ENCODE assay signal across 8 cellular contexts in the genomic region with DNA sequence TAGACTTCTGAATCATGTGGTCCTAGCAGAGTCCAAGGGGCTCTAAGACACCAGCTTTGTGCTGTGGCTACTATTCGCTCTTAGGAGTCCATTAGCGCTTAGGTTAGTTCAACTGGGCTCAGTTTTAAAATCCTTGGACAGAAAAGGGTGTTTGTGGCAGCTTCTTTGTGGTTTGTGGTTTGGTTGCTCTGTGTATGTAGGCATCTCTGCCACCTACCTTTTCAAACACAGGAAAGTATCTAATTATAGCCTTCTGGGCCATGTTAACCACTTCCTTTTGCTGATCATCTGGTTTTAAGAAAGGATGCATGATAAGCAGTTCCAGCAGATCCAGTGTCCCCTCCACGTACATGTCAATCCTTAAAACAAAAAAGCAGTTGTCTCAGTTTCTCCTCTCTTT. TPM values are rescaled to one million over a fixed set of nuclear protein-coding genes. Genes with fewer than 3 reads are reported as not detected.
DNase-seq lines count a peak whose midpoint lies in the region; ATAC-seq and FAIRE-seq lines count a peak whose summit lies in the region.

No MANE protein-coding gene starts in this region.

- peak overlapping the region; percentile 54 for H3K4me3 Mint-ChIP-seq in T-helper 2 cell treated with Interferon-gamma antibody and Interleukin-4, amounts not matched to agents 5 μg/mL and 100 μg/mL, for 36 hours

- H3K27ac Mint-ChIP-seq in T-helper 2 cell treated with Interferon-gamma antibody and Interleukin-4, amounts not matched to agents 5 μg/mL and 100 μg/mL, for 36 hours = peak overlapping the region; percentile 42

- peaks cover 13% of the 10 kb centered on the region for H3K36me3 Mint-ChIP-seq in T-helper 2 cell treated with Interferon-gamma antibody and Interleukin-4, amounts not matched to agents 5 μg/mL and 100 μg/mL, for 36 hours (ENCODE audit: low read depth)

- no peaks in the 10 kb centered on the region for H3K27me3 Mint-ChIP-seq in T-helper 2 cell treated with Interferon-gamma antibody and Interleukin-4, amounts not matched to agents 5 μg/mL and 100 μg/mL, for 36 hours (ENCODE audit: low read depth)

- peak; percentile 27 for DNase-seq in SIG-M5 treated with dmso at 0.1 percent for 504 hours (lab: John Stamatoyannopoulos, UW; ENCODE audit: unreplicated experiment)
- DNase-seq in SIG-M5 (lab: John Stamatoyannopoulos, UW) = no peak
- DNase-seq in T-helper 2 cell treated with Interferon-gamma antibody and Interleukin-4, amounts not matched to agents 5 μg/mL and 100 μg/mL, for 36 hours (ENCODE audit: low spot score) = peak; percentile 73
- DNase-seq in stimulated activated CD8-positive, alpha-beta memory T cell treated with anti-CD3 and anti-CD28 coated beads, Interleukin-15, amount 100 ng/mL, for 48 hours (ENCODE audit: low read depth in 2 of 2) = peak; percentile 4 to 31
- no peak for DNase-seq in NCI-H1694 treated with DMSO at 0.1 percent for 48 hours (lab: John Stamatoyannopoulos, UW)
- no peak for DNase-seq in frontal cortex (ENCODE audit: low spot score in 2 of 2)
- DNase-seq in activated CD8-positive, alpha-beta memory T cell treated with anti-CD3 and anti-CD28 coated beads, Interleukin-2, amount 50 U/mL, for 4 hours = no peak

- no peak for FAIRE-seq in frontal cortex (lab: Jason Lieb, UNC)

- ATAC-seq in HG03064 (IDR thresholded peaks at IDR 0.05; ENCODE audit: low read depth, unreplicated experiment) = peak; percentile 88

- H3K4me1 Mint-ChIP-seq in T-helper 2 cell treated with Interferon-gamma antibody and Interleukin-4, amounts not matched to agents 5 μg/mL and 100 μg/mL, for 36 hours (ENCODE audit: low read depth) = peaks cover 55% of the 10 kb centered on the region

- H3K9me3 Mint-ChIP-seq in T-helper 2 cell treated with Interferon-gamma antibody and Interleukin-4, amounts not matched to agents 5 μg/mL and 100 μg/mL, for 36 hours = no peaks in the 10 kb centered on the region

RNA-seq across cellular contexts. Expression of a gene that starts 10.8 kb away (rescaled TPM):
- total RNA-seq in frontal cortex = 119 TPM

Comparison
In these comparisons a context has a peak if more than half of its experiments do, and no peak if none do; other contexts are left out.
1. DNase-seq: peak in SIG-M5 treated with dmso at 0.1 percent for 504 hours (single experiment), T-helper 2 cell treated with Interferon-gamma antibody and Interleukin-4, amounts not matched to agents 5 μg/mL and 100 μg/mL, for 36 hours (single experiment) and stimulated activated CD8-positive, alpha-beta memory T cell treated with anti-CD3 and anti-CD28 coated beads, Interleukin-15, amount 100 ng/mL, for 48 hours (2 of 2); none in SIG-M5 (single experiment), NCI-H1694 treated with DMSO at 0.1 percent for 48 hours (single experiment), frontal cortex (0 of 2) and activated CD8-positive, alpha-beta memory T cell treated with anti-CD3 and anti-CD28 coated beads, Interleukin-2, amount 50 U/mL, for 4 hours (single experiment).